ENCODE assay signal across 8 cellular contexts in the genomic region with DNA sequence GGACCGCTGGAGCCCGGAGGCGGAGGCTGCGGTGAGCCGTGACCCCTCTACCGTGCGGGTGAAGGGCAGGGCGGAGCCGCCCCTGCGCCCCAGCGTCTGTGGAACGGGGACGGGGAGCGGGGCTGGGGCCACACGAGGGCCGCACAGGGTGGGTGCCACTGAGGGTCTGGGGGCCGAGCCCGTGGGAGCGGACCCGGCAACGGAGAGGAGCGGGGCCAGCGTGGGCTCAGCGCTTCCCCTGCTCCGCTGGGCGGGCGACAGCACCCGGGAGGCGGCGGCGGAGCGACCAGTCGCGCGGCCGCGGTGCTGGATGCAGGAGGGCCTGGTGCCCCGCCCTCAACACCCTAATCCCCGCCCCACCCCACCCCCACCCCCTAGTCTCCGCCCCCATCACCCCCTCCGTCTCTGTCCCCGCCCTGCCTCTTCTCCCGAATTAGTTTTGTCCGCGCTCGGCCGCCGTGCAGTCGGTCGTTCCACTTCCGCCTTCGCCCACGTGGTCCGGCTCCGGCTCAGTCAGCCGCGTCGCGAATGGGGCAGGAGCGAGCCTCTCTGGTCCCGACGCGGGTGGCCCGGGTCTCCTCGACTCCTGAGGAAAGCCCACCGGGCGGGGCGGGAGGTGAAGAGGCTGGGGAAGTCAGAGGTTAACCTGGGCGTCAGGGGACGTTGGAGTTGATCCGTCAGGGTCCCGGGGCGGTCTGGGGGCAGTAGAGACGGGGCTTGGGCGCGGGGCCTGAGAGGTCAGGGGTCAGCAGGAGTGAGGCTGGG.
A peak's percentile ranks its signal among the peaks of the same experiment; 100 is the strongest.
DNase-seq lines count a peak whose midpoint lies in the region; ATAC-seq lines count a peak whose summit lies in the region.

Gene PUS1, plus strand, starts transcription at position 512 of the 765 bp plus-strand sequence. CDS start 447 bp downstream, outside the sequence.

- ATAC-seq in GM19023 (IDR thresholded peaks at IDR 0.05; ENCODE audit: unreplicated experiment) (peak; percentile 65), HG03196 (IDR thresholded peaks at IDR 0.05; ENCODE audit: unreplicated experiment) (peak; percentile 58)

- DNase-seq in AG08396 (ENCODE audit: low spot score) (peak; percentile 99), NCI-H446 (lab: John Stamatoyannopoulos, UW) (peak; percentile 73 to 93), islet precursor cell (peak; percentile 99)
- peak; percentile 91 for DNase-seq in activated CD4-positive, CD25-positive, alpha-beta regulatory T cell treated with anti-CD3 and anti-CD28 coated beads, Interleukin-2, amount 50 U/mL, for 16 hours (ENCODE audit: low read depth, low spot score)
- peak; percentile 93 for DNase-seq in central memory CD4-positive, alpha-beta T cell
- peak; percentile 91 for DNase-seq in stimulated activated CD4-positive, alpha-beta T cell treated with anti-CD3 and anti-CD28 coated beads, Interleukin-12 subunit alpha, Interleukin-12 subunit beta, amount 100 ng/mL, for 4 hours

Comparison
In these comparisons a context has a peak if more than half of its experiments do, and no peak if none do; other contexts are left out.
1. Peak in every context shown above with its lines: DNase-seq and ATAC-seq.